In the genomic region with DNA sequence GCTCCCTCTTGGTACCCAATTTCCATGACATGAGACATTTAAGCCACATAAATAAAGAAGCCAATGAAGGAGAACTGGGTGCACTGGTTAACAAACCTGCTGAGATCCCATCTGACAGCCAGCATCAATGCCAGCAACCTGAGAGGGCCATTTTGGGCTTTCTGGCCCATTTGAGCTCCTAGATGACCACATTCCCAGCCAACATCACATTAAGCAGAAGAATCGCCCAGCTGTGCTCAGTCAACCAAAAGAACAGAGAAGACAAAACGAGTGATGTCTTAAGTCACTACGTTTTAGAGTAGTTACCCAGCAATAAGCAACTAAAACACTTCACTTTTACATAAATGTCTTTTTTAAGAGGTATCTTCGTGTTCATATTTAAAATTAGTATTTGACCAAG, we compare ENCODE assay signal across 1 cellular context.
TF ChIP-seq lines count a peak whose summit lies in the region.

No MANE protein-coding gene starts in this region.

TF ChIP-seq in GM12878, 131 proteins besides CTCF, POLR2A, EP300 and RAD21:
- TF ChIP-seq TARDBP (IDR thresholded peaks at IDR 0.05; ENCODE audit: borderline replicate concordance) = no peak
- no peak for TF ChIP-seq STAT1 (conservative IDR thresholded peaks at IDR 0.05)
- no peak for TF ChIP-seq ESRRA (IDR thresholded peaks at IDR 0.05; ENCODE audit: low read length)
- TF ChIP-seq, protein P1, sequence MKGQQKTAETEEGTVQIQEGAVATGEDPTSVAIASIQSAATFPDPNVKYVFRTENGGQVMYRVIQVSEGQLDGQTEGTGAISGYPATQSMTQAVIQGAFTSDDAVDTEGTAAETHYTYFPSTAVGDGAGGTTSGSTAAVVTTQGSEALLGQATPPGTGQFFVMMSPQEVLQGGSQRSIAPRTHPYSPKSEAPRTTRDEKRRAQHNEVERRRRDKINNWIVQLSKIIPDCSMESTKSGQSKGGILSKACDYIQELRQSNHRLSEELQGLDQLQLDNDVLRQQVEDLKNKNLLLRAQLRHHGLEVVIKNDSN (IDR thresholded peaks at IDR 0.05; ENCODE audit: borderline replicate concordance, extremely low read length, insufficient read depth, low read depth, low read length) = no peak
- peak; percentile 74; the same call in 1 of the 2 replicates for TF ChIP-seq POLR2AphosphoS5 (IDR thresholded peaks at IDR 0.05; ENCODE audit: low read length)
- no peak for TF ChIP-seq MYB (IDR thresholded peaks at IDR 0.05; ENCODE audit: borderline replicate concordance, low read depth, low read length)
- no peak for TF ChIP-seq JUNB (IDR thresholded peaks at IDR 0.05)
- no peak for TF ChIP-seq ZNF24 (IDR thresholded peaks at IDR 0.05)
- no peak for TF ChIP-seq SP1 (IDR thresholded peaks at IDR 0.05; ENCODE audit: low read depth, low read length)
- no peak for TF ChIP-seq SMC3 (IDR thresholded peaks at IDR 0.05; ENCODE audit: borderline replicate concordance, low read length)
- TF ChIP-seq POU2F2 (IDR thresholded peaks at IDR 0.05; ENCODE audit: borderline replicate concordance, low read depth, low read length) = 0 out of 3 replicates have a peak, but pooled peaks have one; percentile 17
- no peak for TF ChIP-seq MEF2B (IDR thresholded peaks at IDR 0.05; ENCODE audit: partially characterized antibody, poor library complexity, severe bottlenecking)
- no peak for TF ChIP-seq CHD4 (IDR thresholded peaks at IDR 0.05)
- TF ChIP-seq NR2F1 (conservative IDR thresholded peaks at IDR 0.05) = no peak
